Comparison of ENCODE assay signal across 10 cellular contexts in the genomic region with DNA sequence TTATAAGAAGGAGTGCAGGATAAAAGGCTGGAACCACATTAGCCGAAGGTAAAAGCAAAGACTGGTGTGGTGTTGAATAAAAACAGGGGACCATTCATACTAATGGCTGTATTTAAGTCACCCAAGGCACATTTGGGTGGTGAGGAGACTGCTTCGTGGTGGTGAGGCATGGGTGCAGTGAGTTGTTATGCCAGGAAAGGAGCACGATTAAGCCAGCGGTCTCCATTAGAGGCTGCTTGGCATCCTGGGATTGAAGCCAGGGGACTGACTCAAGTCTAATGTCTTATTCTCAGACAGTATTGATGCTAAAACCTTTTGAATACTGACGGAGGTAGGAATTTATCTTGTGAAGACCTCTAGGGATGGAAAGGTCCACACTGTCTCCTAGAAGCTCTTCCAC. TPM values are rescaled to one million over a fixed set of nuclear protein-coding genes. Genes with fewer than 3 reads are reported as not detected.
A peak's percentile ranks its signal among the peaks of the same experiment; 100 is the strongest.
DNase-seq lines count a peak whose midpoint lies in the region; ATAC-seq lines count a peak whose summit lies in the region.
"Had no signal": no experiment of that assay in that cellular context is flagged by ENCODE, and none has a peak within 500 bp of the region (broad histone marks: within the 10 kb centered on the region; RNA-seq: fewer than 3 reads in every experiment).

No MANE protein-coding gene starts in this region.

- DNase-seq in EL (peak; percentile 15), sciatic nerve (ENCODE audit: low spot score) (no peak), DMS53 treated with DMSO at 0.1 percent for 48 hours (lab: John Stamatoyannopoulos, UW; ENCODE audit: unreplicated experiment) (no peak), NCI-H69 (lab: John Stamatoyannopoulos, UW) (no peak), NCI-H2081 (lab: John Stamatoyannopoulos, UW) (no peak)
- no peak for DNase-seq in effector memory CD4-positive, alpha-beta T cell
- no peak for DNase-seq in activated effector memory CD4-positive, alpha-beta T cell treated with Interleukin-2 at 50 U/mL for 16 hours
- DNase-seq: kidney had no signal

- no peaks in the 10 kb centered on the region for H3K36me3 ChIP-seq in effector memory CD4-positive, alpha-beta T cell (ENCODE audit: control insufficient read depth, insufficient read depth, low read length)

- no peaks in the 10 kb centered on the region for H3K27me3 ChIP-seq in effector memory CD4-positive, alpha-beta T cell (replicated peaks; ENCODE audit: control insufficient read depth, insufficient read depth, low read length, poor library complexity, severe bottlenecking)

- H3K27ac ChIP-seq in effector memory CD4-positive, alpha-beta T cell (ENCODE audit: insufficient read depth, low read length, poor library complexity, severe bottlenecking): peak overlapping the region; percentile 3

- intact Hi-C loops in sciatic nerve (cut with DNase I): no loop called here

- peaks cover 7% of the 10 kb centered on the region for H3K4me1 ChIP-seq in effector memory CD4-positive, alpha-beta T cell (ENCODE audit: control insufficient read depth, insufficient read depth, low read length, poor library complexity, severe bottlenecking)

- no peaks in the 10 kb centered on the region for H3K9me3 ChIP-seq in effector memory CD4-positive, alpha-beta T cell (ENCODE audit: control insufficient read depth, low read length)

- ATAC-seq in HG03095 (IDR thresholded peaks at IDR 0.05; ENCODE audit: unreplicated experiment): peak; percentile 13
- ATAC-seq in sciatic nerve: peak; percentile 13
- ATAC-seq: Panc1 had no signal

- H3K4me3 ChIP-seq in effector memory CD4-positive, alpha-beta T cell (ENCODE audit: insufficient read depth, low read depth, low read length, poor library complexity, severe bottlenecking): no peak overlapping the region

RNA-seq across cellular contexts. Expression of a gene that starts 21.9 kb away (rescaled TPM):
- total RNA-seq in sciatic nerve: 58.0 TPM
